ENCODE assay signal across 8 cellular contexts in genomic region chr3:49276475-49277356, GRCh38. TPM values are rescaled to one million over a fixed set of nuclear protein-coding genes. Genes with fewer than 3 reads are reported as not detected.
DNase-seq lines count a peak whose midpoint lies in the region; ATAC-seq and TF ChIP-seq lines count a peak whose summit lies in the region.

Gene C3orf62, minus strand, starts transcription at chr3:49277232. Its CDS starts 360 bp downstream, at chr3:49276872.

- ATAC-seq in GM23338 (peak; percentile 95), omental fat pad (ENCODE audit: low FRiP score) (peak; percentile 84), GM18870 (IDR thresholded peaks at IDR 0.05; ENCODE audit: unreplicated experiment) (no peak)

- H3K9me3 Mint-ChIP-seq in CD4-positive, alpha-beta memory T cell = no peaks in the 10 kb centered on the region
- H3K9me3 Mint-ChIP-seq in GM23338 (no peaks in the 10 kb centered on the region), glutamatergic neuron (ENCODE audit: unreplicated experiment) (peaks cover 2% of the 10 kb centered on the region)
- H3K9me3 Mint-ChIP-seq in activated naive CD4-positive, alpha-beta T cell treated with anti-CD3 and anti-CD28 coated beads, Interleukin-2, amount 50 U/mL, for 24 hours = no peaks in the 10 kb centered on the region

- H3K27me3 ChIP-seq in CD4-positive, alpha-beta memory T cell (ENCODE audit: insufficient read depth, low read length) = no peaks in the 10 kb centered on the region
- no peaks in the 10 kb centered on the region for H3K27me3 ChIP-seq in GM23338 (ENCODE audit: insufficient read depth)

- H3K36me3 Mint-ChIP-seq in CD4-positive, alpha-beta memory T cell = peaks cover 10 to 19% of the 10 kb centered on the region in 2 donors
- peaks cover 25% of the 10 kb centered on the region for H3K36me3 Mint-ChIP-seq in GM23338 (ENCODE audit: low read depth)
- H3K36me3 Mint-ChIP-seq in activated naive CD4-positive, alpha-beta T cell treated with anti-CD3 and anti-CD28 coated beads, Interleukin-2, amount 50 U/mL, for 24 hours = peaks cover 4% of the 10 kb centered on the region
- no peaks in the 10 kb centered on the region for H3K36me3 Mint-ChIP-seq in glutamatergic neuron (ENCODE audit: unreplicated experiment)

- H3K79me2 ChIP-seq in GM23338 (replicated peaks; ENCODE audit: insufficient read depth) = no peaks in the 10 kb centered on the region

- H3K9me2 ChIP-seq in GM23338 (ENCODE audit: insufficient read depth) = no peaks in the 10 kb centered on the region

- H3K4me3 ChIP-seq in CD4-positive, alpha-beta memory T cell (ENCODE audit: low read length in 2 of 2) = peak within 1 kb of the TSS; percentile 44 to 67
- peak within 1 kb of the TSS; percentile 66 for H3K4me3 ChIP-seq in GM23338

- no peaks in the 10 kb centered on the region for H3K27me3 Mint-ChIP-seq in CD4-positive, alpha-beta memory T cell
- H3K27me3 Mint-ChIP-seq in GM23338 (ENCODE audit: insufficient read depth, low read depth, poor library complexity) (peaks cover 14% of the 10 kb centered on the region), glutamatergic neuron (ENCODE audit: unreplicated experiment) (peaks cover 3% of the 10 kb centered on the region)
- H3K27me3 Mint-ChIP-seq in activated naive CD4-positive, alpha-beta T cell treated with anti-CD3 and anti-CD28 coated beads, Interleukin-2, amount 50 U/mL, for 24 hours = no peaks in the 10 kb centered on the region

- peak within 1 kb of the TSS; percentile 67 for H3K27ac ChIP-seq in CD4-positive, alpha-beta memory T cell (ENCODE audit: low read depth, low read length)
- H3K27ac ChIP-seq in GM23338 (ENCODE audit: low read depth) = peak within 1 kb of the TSS; percentile 91
- peak within 1 kb of the TSS; percentile 78 for H3K27ac ChIP-seq in substantia nigra (ENCODE audit: low read depth, low read length, poor library complexity, severe bottlenecking)

- peak within 1 kb of the TSS; percentile 77 to 94 (median 90) for H3K27ac Mint-ChIP-seq in CD4-positive, alpha-beta memory T cell
- H3K27ac Mint-ChIP-seq in GM23338 = peak within 1 kb of the TSS; percentile 84
- peak within 1 kb of the TSS; percentile 90 for H3K27ac Mint-ChIP-seq in activated naive CD4-positive, alpha-beta T cell treated with anti-CD3 and anti-CD28 coated beads, Interleukin-2, amount 50 U/mL, for 24 hours
- peak within 1 kb of the TSS; percentile 92 for H3K27ac Mint-ChIP-seq in glutamatergic neuron (ENCODE audit: unreplicated experiment)

- H3K4me1 ChIP-seq in CD4-positive, alpha-beta memory T cell (ENCODE audit: insufficient read depth, low read length) = peaks cover 17% of the 10 kb centered on the region
- peaks cover 11% of the 10 kb centered on the region for H3K4me1 ChIP-seq in GM23338 (ENCODE audit: insufficient read depth)

- H3F3A ChIP-seq in GM23338 (replicated peaks; ENCODE audit: low read depth) = peaks cover 16% of the 10 kb centered on the region; the same call in 1 of the 2 replicates

- DNase-seq in CD4-positive, alpha-beta memory T cell = peak; percentile 56 to 72 (median 61)
- DNase-seq in GM23338 (ENCODE audit: low spot score) = peak; percentile 94
- DNase-seq in SK-N-DZ (ENCODE audit: low spot score) = peak; percentile 18
- DNase-seq in glutamatergic neuron = peak; percentile 82
- peak; percentile 71 for DNase-seq in omental fat pad (ENCODE audit: low spot score)
- peak; percentile 23 to 88 (median 67) for DNase-seq in substantia nigra (lab: John Stamatoyannopoulos, UW)

- TF ChIP-seq CTCF in GM23338 (conservative IDR thresholded peaks at IDR 0.05; ENCODE audit: low read depth in 2 of 2) = no peak
- TF ChIP-seq CTCF in glutamatergic neuron (IDR thresholded peaks at IDR 0.05; ENCODE audit: partially characterized antibody, unreplicated experiment) = no peak
- no peak for TF ChIP-seq CTCF in omental fat pad (IDR thresholded peaks at IDR 0.05)

- H3K4me2 ChIP-seq in GM23338 = peak within 1 kb of the TSS; percentile 84

- peaks cover 21% of the 10 kb centered on the region for H3K36me3 ChIP-seq in CD4-positive, alpha-beta memory T cell (ENCODE audit: insufficient read depth, low read length)
- peaks cover 4% of the 10 kb centered on the region; the same call in 1 of the 2 replicates for H3K36me3 ChIP-seq in GM23338 (ENCODE audit: insufficient read depth)

- intact Hi-C loops in CD4-positive, alpha-beta memory T cell (cut with micrococcal nuclease) = loop anchor here (5.0 kb wide), 1 partner anchor 104 kb away; the partner anchor contains the start of gene KLHDC8B

- H3K9me3 ChIP-seq in CD4-positive, alpha-beta memory T cell (ENCODE audit: control insufficient read depth in 1 of 2, low read length in 2 of 2) = no peaks in the 10 kb centered on the region

- peaks cover 10 to 22% (median 19%) of the 10 kb centered on the region in 4 donors for H3K4me1 Mint-ChIP-seq in CD4-positive, alpha-beta memory T cell
- H3K4me1 Mint-ChIP-seq in GM23338 (peaks cover 15% of the 10 kb centered on the region), glutamatergic neuron (ENCODE audit: low read depth, unreplicated experiment) (peaks cover 12% of the 10 kb centered on the region)
- peaks cover 27% of the 10 kb centered on the region for H3K4me1 Mint-ChIP-seq in activated naive CD4-positive, alpha-beta T cell treated with anti-CD3 and anti-CD28 coated beads, Interleukin-2, amount 50 U/mL, for 24 hours

- CTCF ChIA-PET in CD4-positive, alpha-beta memory T cell (lab: Charles Lee; ENCODE audit: partially characterized antibody) = interaction anchor here (1.9 to 2.3 kb wide), 2 partner anchors 107 to 172 kb away, joined by 4 to 11 read pairs; partner anchors contain the start of gene KLHDC8B

- no peaks in the 10 kb centered on the region for H4K20me1 ChIP-seq in GM23338 (replicated peaks; ENCODE audit: insufficient read depth)

- H2AFZ ChIP-seq in GM23338 = peak within 1 kb of the TSS; percentile 99

- H3K4me3 Mint-ChIP-seq in CD4-positive, alpha-beta memory T cell = peak within 1 kb of the TSS; percentile 78 to 90 (median 87)
- peak within 1 kb of the TSS; percentile 67 for H3K4me3 Mint-ChIP-seq in GM23338
- peak within 1 kb of the TSS; percentile 83 for H3K4me3 Mint-ChIP-seq in activated naive CD4-positive, alpha-beta T cell treated with anti-CD3 and anti-CD28 coated beads, Interleukin-2, amount 50 U/mL, for 24 hours
- peak within 1 kb of the TSS; percentile 92 for H3K4me3 Mint-ChIP-seq in glutamatergic neuron (ENCODE audit: unreplicated experiment)

- POLR2A ChIA-PET in CD4-positive, alpha-beta memory T cell (lab: Charles Lee; ENCODE audit: partially characterized antibody) = interaction anchor here (0.6 to 1.5 kb wide), 3 partner anchors 63 to 266 kb away, joined by 3 to 6 read pairs (median 3); partner anchors contain the start of genes QARS1 and USP4

TF ChIP-seq in GM23338, 12 proteins besides CTCF, POLR2A, EP300 and RAD21:
- no peak for TF ChIP-seq STAT1 (IDR thresholded peaks at IDR 0.05; ENCODE audit: unreplicated experiment)
- no peak for TF ChIP-seq ZNF331 (CRISPR knock-in tag; IDR thresholded peaks at IDR 0.05; ENCODE audit: low read depth)
- peak; percentile 75 for TF ChIP-seq POLR2AphosphoS5 (IDR thresholded peaks at IDR 0.05; ENCODE audit: low read depth)
- no peak for TF ChIP-seq REST (IDR thresholded peaks at IDR 0.05; ENCODE audit: unreplicated experiment)
- no peak for TF ChIP-seq ETS1 (IDR thresholded peaks at IDR 0.05)
- TF ChIP-seq CREB1 (CRISPR knock-in tag; IDR thresholded peaks at IDR 0.05; ENCODE audit: low read depth) = peak; percentile 78
TF ChIP-seq in GM23338: peak in this region for 2.

RNA-seq across cellular contexts. Expression of gene C3orf62, which starts in this region (rescaled TPM):
- total RNA-seq in CD4-positive, alpha-beta memory T cell = 1 to 10 TPM; 9.8 to 9.9 TPM
- polyA plus RNA-seq in CD4-positive, alpha-beta memory T cell = 1 to 10 TPM in 1 of 2 donors, under 1 TPM in 1; 0.76 to 2.3 TPM
- total RNA-seq in GM23338 (2014; rRNA removed; shearing (Covaris generic)) = 2.4 and 5.4 TPM in 2 replicates
- polyA plus RNA-seq in GM23338 (2016; fragmentation: Nextera tagmentation; extraction: Ambion mirVana) = 1.6 and 3.3 TPM in 2 replicates
- 1.8 and 3.6 TPM in 2 replicates for polyA plus RNA-seq in SK-N-DZ (2014; cell fraction: cytosol; rRNA removed)
- polyA plus RNA-seq in SK-N-DZ (2014; cell fraction: nucleus; rRNA removed) = 8.7 and 11.0 TPM in 2 replicates
- total RNA-seq in glutamatergic neuron (ENCODE audit: unreplicated experiment) (7.5 TPM), omental fat pad (10 to 100 TPM in 1 of 4 donors, 1 to 10 TPM in 3; 3.5 to 13.7 (median 5.6) TPM)

Comparison
In these comparisons a context has a peak if more than half of its experiments do, and no peak if none do; other contexts are left out.
1. DNase-seq: peak in every context shown above with its lines; median percentile 94 in GM23338; 82 in glutamatergic neuron; 71 in omental fat pad; 67 in substantia nigra; 61 in CD4-positive, alpha-beta memory T cell; 18 in SK-N-DZ.